Comparison of ENCODE assay signal across 9 cellular contexts in genomic region chr3:184603156-184604030, GRCh38. TPM values are rescaled to one million over a fixed set of nuclear protein-coding genes. Genes with fewer than 3 reads are reported as not detected.
DNase-seq lines count a peak whose midpoint lies in the region; ATAC-seq and TF ChIP-seq lines count a peak whose summit lies in the region.
"Had no signal": no experiment of that assay in that cellular context is flagged by ENCODE, and none has a peak within 500 bp of the region (broad histone marks: within the 10 kb centered on the region; RNA-seq: fewer than 3 reads in every experiment).

No MANE protein-coding gene starts in this region.

- H3K4me3 ChIP-seq in HEK293 (ENCODE audit: low read depth, low read length), result no peak overlapping the region
- peak overlapping the region; percentile 21 for H3K4me3 ChIP-seq in left lung
- H3K4me3 ChIP-seq in spleen, result peak overlapping the region; percentile 16 to 66 (median 30)

- H3K9me3 ChIP-seq in HEK293 (ENCODE audit: control insufficient read depth, insufficient read depth, low read depth, low read length) (no peaks in the 10 kb centered on the region), left lung (no peaks in the 10 kb centered on the region), spleen (no peaks in the 10 kb centered on the region)

- in situ Hi-C loops in GM13976 (cut with MboI; ENCODE audit: low sequenced_read_pairs, unreplicated experiment), result no loop called here

- peaks cover 24 to 56% of the 10 kb centered on the region in 2 donors for H3K27me3 ChIP-seq in left lung
- H3K27me3 ChIP-seq in spleen (replicated peaks in 1 of 7), result peaks cover 4 to 65% (median 34%) of the 10 kb centered on the region in 7 donors

- ATAC-seq in central memory CD8-positive, alpha-beta T cell (replicated peaks; ENCODE audit: extremely low read depth, poor library complexity, severe bottlenecking), result no peak
- ATAC-seq in left lung, result no peak

- H3K4me1 ChIP-seq in HEK293 (ENCODE audit: control insufficient read depth, insufficient read depth, low read length), result no peaks in the 10 kb centered on the region
- peaks cover 14 to 37% of the 10 kb centered on the region in 2 donors for H3K4me1 ChIP-seq in left lung
- H3K4me1 ChIP-seq in spleen, result peaks cover 22 to 55% (median 41%) of the 10 kb centered on the region in 6 donors

- peaks cover 64% of the 10 kb centered on the region for H3K27me3 Mint-ChIP-seq in central memory CD8-positive, alpha-beta T cell

- no peak overlapping the region for H3K27ac Mint-ChIP-seq in central memory CD8-positive, alpha-beta T cell (ENCODE audit: low read depth)

- TF ChIP-seq CTCF in HEK293 (tag by site-specific recombination; IDR thresholded peaks at IDR 0.05) (no peak), left lung (IDR thresholded peaks at IDR 0.05) (no peak), spleen (IDR thresholded peaks at IDR 0.05 in 8 of 11, conservative IDR thresholded peaks at IDR 0.05 in 3 of 11) (no peak), GM13976 (IDR thresholded peaks at IDR 0.05; ENCODE audit: borderline replicate concordance, control extremely low read depth, extremely low read depth, insufficient read depth, missing control alignments) (no peak)

- no peaks in the 10 kb centered on the region for H3K36me3 ChIP-seq in HEK293 (ENCODE audit: control insufficient read depth in 2 of 2, insufficient read depth in 1 of 2, low read length in 2 of 2)
- H3K36me3 ChIP-seq in left lung, result no peaks in the 10 kb centered on the region
- H3K36me3 ChIP-seq in spleen, result no peaks in the 10 kb centered on the region

- H3K4me3 Mint-ChIP-seq in central memory CD8-positive, alpha-beta T cell, result peak overlapping the region; percentile 46

- intact Hi-C loops in left lung (cut with DNase I), result no loop called here
- intact Hi-C loops in spleen (cut with DNase I; ENCODE audit: low total_unique reads), result no loop called here

- H3K4me1 Mint-ChIP-seq in central memory CD8-positive, alpha-beta T cell, result peaks cover 43% of the 10 kb centered on the region

- CTCF ChIA-PET in HEK293 (lab: Yijun Ruan, JAX), result no interaction called here

- H3K27ac ChIP-seq in HEK293 (ENCODE audit: extremely low read depth, low read depth, low read length), result no peak overlapping the region
- no peak overlapping the region for H3K27ac ChIP-seq in left lung
- H3K27ac ChIP-seq in spleen, result no peak overlapping the region

- DNase-seq in central memory CD8-positive, alpha-beta T cell (ENCODE audit: low spot score in 2 of 2), result no peak
- DNase-seq in left lung (no peak), spleen (no peak), NCI-H2107 (lab: John Stamatoyannopoulos, UW) (no peak), GM13976 (ENCODE audit: low spot score) (no peak), putamen (ENCODE audit: low spot score) (no peak)
- no peak for DNase-seq in activated CD4-positive, alpha-beta T cell treated with anti-CD3 and anti-CD28 coated beads, Interleukin-2, amount 50 U/mL, for 4 hours
- DNase-seq: foreskin melanocyte had no signal

- peaks cover 1% of the 10 kb centered on the region for H3K36me3 Mint-ChIP-seq in central memory CD8-positive, alpha-beta T cell (ENCODE audit: insufficient read depth)

- TF ChIP-seq POLR2A in spleen (IDR thresholded peaks at IDR 0.05), result no peak

- H3K9me3 Mint-ChIP-seq in central memory CD8-positive, alpha-beta T cell, result no peaks in the 10 kb centered on the region

- 25 to 42% (median 41%) methylated on average over 20 of the region's 20 CpGs for WGBS in spleen, 5 donors

- POLR2A ChIA-PET in HEK293 (lab: Yijun Ruan, JAX), result interaction anchor here (0.7 kb wide), 1 partner anchor 1309 kb away, joined by 3 read pairs; no protein-coding TSS in a partner anchor

TF ChIP-seq in HEK293, 187 proteins besides CTCF, POLR2A, EP300 and RAD21:
- 0 out of 2 replicates have a peak, but pooled peaks have one; percentile 4 for TF ChIP-seq ZBTB8A (tag by site-specific recombination; IDR thresholded peaks at IDR 0.05)
- no peak for TF ChIP-seq ZNF324 (tag by site-specific recombination; IDR thresholded peaks at IDR 0.05)

RNA-seq across cellular contexts. Expression of gene EPHB3, which starts 41.8 kb away (rescaled TPM):
- total RNA-seq in left lung (10 to 100 TPM in 1 of 2 donors, 1 to 10 TPM in 1; 8.1 to 23.7 TPM), spleen (1 to 10 TPM in 4 of 7 donors, under 1 TPM in 3; 0.23 to 2.3 (median 1.3) TPM)
- polyA plus RNA-seq in spleen, result under 1 TPM; 0.48 to 0.98 (median 0.52) TPM
